ENCODE assay signal across 28 cellular contexts in the genomic region with DNA sequence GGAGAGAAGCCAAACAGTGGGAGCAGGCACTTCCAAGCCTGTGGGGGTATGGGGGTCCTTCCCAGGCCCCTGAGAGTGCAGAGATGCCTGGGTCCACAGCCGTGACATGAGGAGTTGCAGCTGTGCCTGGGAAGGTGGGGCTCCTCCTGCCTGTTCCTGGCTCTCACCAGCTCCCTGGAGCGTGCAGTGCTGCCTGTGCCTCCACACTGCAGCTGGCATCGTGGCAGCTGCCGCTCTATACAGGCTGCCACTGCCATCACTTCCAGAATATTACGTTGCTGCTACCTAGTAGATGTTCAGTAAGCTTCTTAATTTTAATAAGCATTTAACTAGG.
DNase-seq lines count a peak whose midpoint lies in the region; ATAC-seq and TF ChIP-seq lines count a peak whose summit lies in the region.
"Had no signal": no experiment of that assay in that cellular context is flagged by ENCODE, and none has a peak within 500 bp of the region (broad histone marks: within the 10 kb centered on the region; RNA-seq: fewer than 3 reads in every experiment).

No MANE protein-coding gene starts in this region.

- H3K36me3 Mint-ChIP-seq in naive thymus-derived CD4-positive, alpha-beta T cell, result no peaks in the 10 kb centered on the region
- H3K36me3 Mint-ChIP-seq: mesothelial cell of epicardium, natural killer cell, type B pancreatic cell had no signal

- CTCF ChIA-PET in naive thymus-derived CD4-positive, alpha-beta T cell (lab: Charles Lee), result no interaction called here

- no CpG with 5 or more reads among the region's 5 CpGs for WGBS in trophoblast cell (ENCODE audit: extremely low coverage, insufficient coverage, insufficient read length)

- H2BK120ac ChIP-seq in trophoblast cell (ENCODE audit: insufficient read depth, low read length, poor library complexity), result no peak overlapping the region

- peaks cover 0 to 2% (median 0%) of the 10 kb centered on the region in 11 donors for H3K9me3 Mint-ChIP-seq in naive thymus-derived CD4-positive, alpha-beta T cell
- H3K9me3 Mint-ChIP-seq: activated T-cell treated with anti-CD3 and anti-CD28 coated beads, Interleukin-2, amount 50 U/mL, for 24 hours; central memory CD8-positive, alpha-beta T cell; mesothelial cell of epicardium; type B pancreatic cell had no signal

- no peak for TF ChIP-seq CTCF in C4-2B (conservative IDR thresholded peaks at IDR 0.05)

- no peak overlapping the region for H3K27ac Mint-ChIP-seq in naive thymus-derived CD4-positive, alpha-beta T cell
- H3K27ac Mint-ChIP-seq: activated T-cell treated with anti-CD3 and anti-CD28 coated beads, Interleukin-2, amount 50 U/mL, for 24 hours; mesothelial cell of epicardium; natural killer cell; T-helper 17 cell; type B pancreatic cell had no signal

- H3K79me2 ChIP-seq in trophoblast cell (ENCODE audit: control insufficient read depth, insufficient read depth, low read length, poor library complexity), result no peaks in the 10 kb centered on the region

- H3K23ac ChIP-seq in trophoblast cell (ENCODE audit: low read length), result no peak overlapping the region

- ATAC-seq in naive thymus-derived CD4-positive, alpha-beta T cell, result peak; percentile 10
- ATAC-seq: left lung, natural killer cell, T-helper 17 cell had no signal

- no peak overlapping the region for H2AK5ac ChIP-seq in trophoblast cell (ENCODE audit: low read length)

- H3K4ac ChIP-seq in trophoblast cell (ENCODE audit: low read depth, low read length), result no peak overlapping the region

- no peak overlapping the region for H4K91ac ChIP-seq in trophoblast cell (ENCODE audit: low read depth, low read length)

- H3K27me3 Mint-ChIP-seq in naive thymus-derived CD4-positive, alpha-beta T cell, result no peaks in the 10 kb centered on the region
- H3K27me3 Mint-ChIP-seq: activated T-cell treated with anti-CD3 and anti-CD28 coated beads, Interleukin-2, amount 50 U/mL, for 24 hours; central memory CD8-positive, alpha-beta T cell; T-helper 17 cell; type B pancreatic cell had no signal

- H3K27me3 ChIP-seq in naive thymus-derived CD4-positive, alpha-beta T cell (ENCODE audit: control insufficient read depth in 2 of 2, insufficient read depth in 2 of 2, low read length in 2 of 2), result no peaks in the 10 kb centered on the region
- no peaks in the 10 kb centered on the region for H3K27me3 ChIP-seq in trophoblast cell (ENCODE audit: insufficient read depth, low read length)
- H3K27me3 ChIP-seq: BLaER1, left lung had no signal

- H2AFZ ChIP-seq in trophoblast cell (ENCODE audit: insufficient read depth, low read length, poor library complexity), result no peak overlapping the region

- intact Hi-C loops in naive thymus-derived CD4-positive, alpha-beta T cell (cut with micrococcal nuclease), result no loop called here

- H4K8ac ChIP-seq in trophoblast cell (ENCODE audit: low read depth, low read length), result no peak overlapping the region

- H3K36me3 ChIP-seq in naive thymus-derived CD4-positive, alpha-beta T cell (ENCODE audit: control insufficient read depth in 2 of 3, insufficient read depth in 3 of 3, low read length in 3 of 3), result no peaks in the 10 kb centered on the region
- no peaks in the 10 kb centered on the region for H3K36me3 ChIP-seq in trophoblast cell (ENCODE audit: control insufficient read depth in 1 of 2, insufficient read depth in 2 of 2, low read length in 2 of 2)
- H3K36me3 ChIP-seq: BLaER1, left lung had no signal

- H3K79me1 ChIP-seq in trophoblast cell (ENCODE audit: low read length), result no peaks in the 10 kb centered on the region

- no peaks in the 10 kb centered on the region for H3K4me1 Mint-ChIP-seq in naive thymus-derived CD4-positive, alpha-beta T cell
- H3K4me1 Mint-ChIP-seq: central memory CD8-positive, alpha-beta T cell; natural killer cell had no signal

- no peak overlapping the region for H3K4me2 ChIP-seq in trophoblast cell (ENCODE audit: low read length)
- H3K4me2 ChIP-seq: BLaER1 had no signal

- H3K14ac ChIP-seq in trophoblast cell (ENCODE audit: low read length), result no peak overlapping the region

- no peaks in the 10 kb centered on the region for H3K4me1 ChIP-seq in naive thymus-derived CD4-positive, alpha-beta T cell (ENCODE audit: control insufficient read depth in 2 of 2, insufficient read depth in 2 of 2, low read length in 2 of 2)
- no peaks in the 10 kb centered on the region for H3K4me1 ChIP-seq in trophoblast cell (ENCODE audit: control insufficient read depth in 1 of 2, insufficient read depth in 2 of 2, low read length in 2 of 2)
- H3K4me1 ChIP-seq: BLaER1, Caco-2, left lung had no signal

- H3K18ac ChIP-seq in trophoblast cell (ENCODE audit: low read length), result no peak overlapping the region

- DNase-seq in DMS53 (lab: John Stamatoyannopoulos, UW) (peak; percentile 88), UCSD-AML1 (lab: John Stamatoyannopoulos, UW; ENCODE audit: unreplicated experiment) (peak; percentile 3), NCI-H1694 treated with DMSO at 0.1 percent for 48 hours (lab: John Stamatoyannopoulos, UW) (no peak), NOMO-1 treated with DMSO at 0.1 percent for 48 hours (lab: John Stamatoyannopoulos, UW; ENCODE audit: unreplicated experiment) (no peak), trophoblast cell (no peak)
- DNase-seq in naive thymus-derived CD4-positive, alpha-beta T cell, result no peak
- DNase-seq: activated CD4-positive, alpha-beta T cell treated with anti-CD3 and anti-CD28 coated beads for 4 hours; activated gamma-delta T cell; activated T-cell treated with anti-CD3 and anti-CD28 coated beads, Interleukin-2, amount 50 U/mL, for 24 hours; Caco-2; dermis blood vessel endothelial cell; HCEC 1CT; hippocampal formation; KG1; MM.1S; natural killer cell; NCI-H1417 treated with DMSO at 0.1 percent for 48 hours; NCI-H2107; NCI-H526; stimulated activated CD8-positive, alpha-beta memory T cell treated with anti-CD3 and anti-CD28 coated beads, Interleukin-4, amount 100 ng/mL, for 48 hours; T-helper 17 cell had no signal

- no peak overlapping the region for H3K9ac ChIP-seq in trophoblast cell (ENCODE audit: low read length)
- H3K9ac ChIP-seq: BLaER1 had no signal

- no peak overlapping the region for H4K12ac ChIP-seq in trophoblast cell (ENCODE audit: low read depth, low read length)

- H3K9me3 ChIP-seq in naive thymus-derived CD4-positive, alpha-beta T cell (ENCODE audit: control insufficient read depth in 2 of 3, low read length in 3 of 3), result no peaks in the 10 kb centered on the region
- H3K9me3 ChIP-seq in trophoblast cell (ENCODE audit: insufficient read depth, low read depth, low read length), result peaks cover 4% of the 10 kb centered on the region
- H3K9me3 ChIP-seq: BLaER1, Caco-2, left lung had no signal

- no peak overlapping the region for H3K4me3 Mint-ChIP-seq in naive thymus-derived CD4-positive, alpha-beta T cell
- H3K4me3 Mint-ChIP-seq: activated T-cell treated with anti-CD3 and anti-CD28 coated beads, Interleukin-2, amount 50 U/mL, for 24 hours; central memory CD8-positive, alpha-beta T cell; mesothelial cell of epicardium; natural killer cell; T-helper 17 cell; type B pancreatic cell had no signal

- H3K27ac ChIP-seq in C4-2B (peak overlapping the region; percentile 6; the same call in 1 of the 2 replicates), trophoblast cell (ENCODE audit: low read depth, low read length) (no peak overlapping the region)
- no peak overlapping the region for H3K27ac ChIP-seq in naive thymus-derived CD4-positive, alpha-beta T cell (ENCODE audit: low read depth, low read length)
- H3K27ac ChIP-seq: BLaER1, left lung, skin epidermis had no signal

- no peak overlapping the region for H3K4me3 ChIP-seq in naive thymus-derived CD4-positive, alpha-beta T cell (ENCODE audit: low read length)
- no peak overlapping the region for H3K4me3 ChIP-seq in trophoblast cell (ENCODE audit: low read depth, low read length)
- H3K4me3 ChIP-seq: BLaER1, left lung, skin epidermis had no signal

- H2BK12ac ChIP-seq in trophoblast cell (ENCODE audit: low read length), result no peak overlapping the region

- POLR2A ChIA-PET in naive thymus-derived CD4-positive, alpha-beta T cell (lab: Charles Lee), result no interaction called here

- no peak overlapping the region for H2BK5ac ChIP-seq in trophoblast cell (ENCODE audit: low read depth, low read length, poor library complexity)

Comparison
In these comparisons a context has a peak if more than half of its experiments do, and no peak if none do; other contexts are left out.
1. DNase-seq: peak in DMS53 (single experiment) and UCSD-AML1 (single experiment); none in naive thymus-derived CD4-positive, alpha-beta T cell (0 of 9), NCI-H1694 treated with DMSO at 0.1 percent for 48 hours (single experiment), NOMO-1 treated with DMSO at 0.1 percent for 48 hours (single experiment) and trophoblast cell (0 of 2).